ENCODE assay signal across 21 cellular contexts in the genomic region with DNA sequence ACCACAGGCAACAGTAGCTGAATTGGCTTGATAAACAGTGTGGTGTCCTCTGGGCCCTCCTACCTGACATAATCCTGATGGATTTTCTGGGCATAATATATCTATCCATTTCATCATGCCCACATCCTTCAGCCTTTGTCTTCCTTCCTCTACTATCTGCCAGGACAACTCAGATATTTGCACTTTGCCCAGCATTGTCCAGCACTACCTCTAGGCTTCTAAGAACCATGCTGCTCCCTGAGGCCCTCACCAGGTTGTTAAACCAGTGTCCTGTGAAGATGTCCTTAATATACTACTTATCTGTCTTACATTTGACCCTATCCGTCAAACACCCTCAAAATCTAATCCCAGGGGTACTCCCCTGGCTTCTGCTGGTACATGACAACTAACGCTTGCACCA.
"Had no signal": no experiment of that assay in that cellular context is flagged by ENCODE, and none has a peak within 500 bp of the region (broad histone marks: within the 10 kb centered on the region; RNA-seq: fewer than 3 reads in every experiment).

No MANE protein-coding gene starts in this region.

- H3K36me3 ChIP-seq: heart right ventricle, neural progenitor cell, ovary, suprapubic skin, thyroid gland had no signal

- H3K27me3 ChIP-seq: dorsolateral prefrontal cortex, heart right ventricle, neural progenitor cell, ovary, suprapubic skin, thyroid gland had no signal

- FAIRE-seq: endometrium, frontal cortex, keratinocyte had no signal

- H3K27ac Mint-ChIP-seq: immature natural killer cell; natural killer cell treated with Interleukin-12 subunit alpha and Interleukin-12 subunit beta and Interleukin-15 and Interleukin-18, amount 100 ng/mL, for 72 hours; neural progenitor cell; stimulated activated effector memory CD8-positive, alpha-beta T cell treated with anti-CD3 and anti-CD28 coated beads, Interleukin-12 subunit alpha, Interleukin-12 subunit beta, amount 100 ng/mL, for 72 hours had no signal

- DNase-seq: central memory CD4-positive, alpha-beta T cell; cortex of kidney; dorsolateral prefrontal cortex; effector CD8-positive, alpha-beta T cell; heart right ventricle; immature natural killer cell; nucleus accumbens; ovary; right cardiac atrium; stimulated activated CD4-positive, alpha-beta T cell treated with anti-CD3 and anti-CD28 coated beads, Interleukin-4, amount 100 ng/mL, for 1 hour; stimulated activated CD8-positive, alpha-beta memory T cell treated with anti-CD3 and anti-CD28 coated beads, Interleukin-4, amount 100 ng/mL, for 48 hours; stimulated activated naive CD8-positive, alpha-beta T cell treated with anti-CD3 and anti-CD28 coated beads, Interleukin-15, Interleukin-2, amounts not matched to agents 100 U/mL and 50 U/mL, for 24 hours; thyroid gland had no signal

- H3K9ac ChIP-seq: neural progenitor cell had no signal

- H3K9me3 ChIP-seq: heart right ventricle, ovary, suprapubic skin, thyroid gland had no signal

- H3K27ac ChIP-seq: dorsolateral prefrontal cortex, heart right ventricle, neural progenitor cell, ovary, suprapubic skin, thyroid gland had no signal

- H3K4me2 ChIP-seq: neural progenitor cell had no signal

- H3K4me1 Mint-ChIP-seq: immature natural killer cell, neural progenitor cell had no signal

- H3K9me3 Mint-ChIP-seq: immature natural killer cell; natural killer cell treated with Interleukin-12 subunit alpha and Interleukin-12 subunit beta and Interleukin-15 and Interleukin-18, amount 100 ng/mL, for 72 hours; neural progenitor cell; stimulated activated effector memory CD8-positive, alpha-beta T cell treated with anti-CD3 and anti-CD28 coated beads, Interleukin-12 subunit alpha, Interleukin-12 subunit beta, amount 100 ng/mL, for 72 hours had no signal

- H3K4me3 Mint-ChIP-seq: immature natural killer cell; natural killer cell treated with Interleukin-12 subunit alpha and Interleukin-12 subunit beta and Interleukin-15 and Interleukin-18, amount 100 ng/mL, for 72 hours; neural progenitor cell; stimulated activated effector memory CD8-positive, alpha-beta T cell treated with anti-CD3 and anti-CD28 coated beads, Interleukin-12 subunit alpha, Interleukin-12 subunit beta, amount 100 ng/mL, for 72 hours had no signal

- H3K4me1 ChIP-seq: heart right ventricle, neural progenitor cell, suprapubic skin, thyroid gland had no signal

- ATAC-seq: esophagus mucosa; heart right ventricle; natural killer cell treated with Interleukin-12 subunit alpha and Interleukin-12 subunit beta and Interleukin-15 and Interleukin-18, amount 100 ng/mL, for 72 hours; right cardiac atrium; stimulated activated naive CD8-positive, alpha-beta T cell treated with anti-CD3 and anti-CD28 coated beads, Interleukin-15, Interleukin-2, amounts not matched to agents 100 U/mL and 50 U/mL, for 24 hours had no signal

- H3K4me3 ChIP-seq: dorsolateral prefrontal cortex, heart right ventricle, neural progenitor cell, ovary, suprapubic skin, thyroid gland had no signal

- H2AFZ ChIP-seq: neural progenitor cell had no signal

- H3K36me3 Mint-ChIP-seq: immature natural killer cell; natural killer cell treated with Interleukin-12 subunit alpha and Interleukin-12 subunit beta and Interleukin-15 and Interleukin-18, amount 100 ng/mL, for 72 hours; neural progenitor cell; stimulated activated effector memory CD8-positive, alpha-beta T cell treated with anti-CD3 and anti-CD28 coated beads, Interleukin-12 subunit alpha, Interleukin-12 subunit beta, amount 100 ng/mL, for 72 hours had no signal
